21 cellular contexts compared by ENCODE assay signal in the genomic region with DNA sequence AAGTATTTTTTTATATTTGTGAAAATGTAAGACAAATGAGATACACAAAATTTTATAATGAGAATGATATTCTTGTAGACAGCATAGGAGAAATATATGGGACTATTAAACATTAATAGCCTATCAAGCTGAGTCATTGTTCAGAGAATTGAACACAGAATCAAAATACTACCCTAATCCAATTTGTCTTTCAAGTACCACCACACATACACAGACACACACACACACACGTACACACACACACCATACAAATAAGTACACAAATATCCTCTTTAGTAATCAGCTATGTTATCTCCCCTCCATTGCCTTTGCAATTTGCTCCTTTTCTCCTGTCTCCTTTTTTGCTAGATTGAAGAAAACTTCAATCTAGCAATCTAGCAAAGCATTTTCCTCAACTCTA.
A peak's percentile ranks its signal among the peaks of the same experiment; 100 is the strongest.
DNase-seq lines count a peak whose midpoint lies in the region; ATAC-seq, FAIRE-seq and TF ChIP-seq lines count a peak whose summit lies in the region.
"Had no signal": no experiment of that assay in that cellular context is flagged by ENCODE, and none has a peak within 500 bp of the region (broad histone marks: within the 10 kb centered on the region; RNA-seq: fewer than 3 reads in every experiment).

No MANE protein-coding gene starts in this region.

- H3K27ac ChIP-seq in HepG2 (ENCODE audit: extremely low read length, insufficient read depth, low read length) (no peak overlapping the region), right lobe of liver (no peak overlapping the region), osteoblast (ENCODE audit: low read depth, low read length) (no peak overlapping the region)
- H3K27ac ChIP-seq: 22Rv1; A549; BLaER1 treated with 17β-estradiol and CSF1 and Interleukin-3, amounts not matched to agents 10 nM and 100 nM; C4-2B had no signal

- POLR2A ChIA-PET in HepG2 (lab: Yijun Ruan, JAX), result no interaction called here

- H3K9ac ChIP-seq in HepG2 (ENCODE audit: insufficient read depth, low read depth, low read length), result no peak overlapping the region
- H3K9ac ChIP-seq: BLaER1 treated with 17β-estradiol and CSF1 and Interleukin-3, amounts not matched to agents 10 nM and 100 nM had no signal

- no peak overlapping the region for H3K4me3 ChIP-seq in HepG2 (replicated peaks in 1 of 3; ENCODE audit: insufficient read depth in 1 of 3, low read depth in 2 of 3, low read length in 3 of 3)
- no peak overlapping the region for H3K4me3 ChIP-seq in right lobe of liver
- H3K4me3 ChIP-seq in osteoblast (ENCODE audit: insufficient read depth, low read length), result no peak overlapping the region
- H3K4me3 ChIP-seq: A549; BLaER1 treated with 17β-estradiol and CSF1 and Interleukin-3, amounts not matched to agents 10 nM and 100 nM had no signal

- CTCF ChIA-PET in HepG2 (lab: Yijun Ruan, JAX; ENCODE audit: low intra/inter-chr PET ratio, low total read pairs), result no interaction called here

- WGBS in HepG2 (ENCODE audit: low lambda C conversion rate), result 4% methylated on average over 1 of the region's 1 CpG
- 13% methylated on average over 1 of the region's 1 CpG for WGBS in right lobe of liver (ENCODE audit: insufficient coverage, low coverage, low lambda C conversion rate, missing lambda C conversion rate)

- ATAC-seq in HepG2 (no peak), right lobe of liver (no peak)
- ATAC-seq: A549; CD8-positive, alpha-beta T cell had no signal

- BruUV-seq in HepG2 (replicated peaks; lab: Mats Ljungman, UMichigan), result no TSS peak

- TF ChIP-seq POLR2A in HepG2 (IDR thresholded peaks at IDR 0.05; ENCODE audit: insufficient read depth in 1 of 2, low read depth in 2 of 2, low read length in 2 of 2) (no peak), right lobe of liver (IDR thresholded peaks at IDR 0.05) (no peak)

- H4K20me1 ChIP-seq in HepG2 (ENCODE audit: insufficient read depth, low read length) (no peaks in the 10 kb centered on the region), osteoblast (ENCODE audit: insufficient read depth, low read length) (no peaks in the 10 kb centered on the region)
- H4K20me1 ChIP-seq: BLaER1 treated with 17β-estradiol and CSF1 and Interleukin-3, amounts not matched to agents 10 nM and 100 nM had no signal

- FAIRE-seq in HepG2 (lab: Jason Lieb, UNC), result no peak
- FAIRE-seq: A549, D721Med, G401.6, GM12892, GM18507 had no signal

- H3K79me2 ChIP-seq in HepG2 (ENCODE audit: insufficient read depth, low read length) (no peaks in the 10 kb centered on the region), osteoblast (ENCODE audit: insufficient read depth, low read length) (no peaks in the 10 kb centered on the region)

- H3K27me3 ChIP-seq in HepG2 (ENCODE audit: control insufficient read depth in 1 of 2, insufficient read depth in 2 of 2, low read length in 2 of 2) (no peaks in the 10 kb centered on the region), right lobe of liver (no peaks in the 10 kb centered on the region), osteoblast (ENCODE audit: insufficient read depth, low read length) (no peaks in the 10 kb centered on the region)
- H3K27me3 ChIP-seq: BLaER1 treated with 17β-estradiol and CSF1 and Interleukin-3, amounts not matched to agents 10 nM and 100 nM had no signal

- no peaks in the 10 kb centered on the region for H3K36me3 ChIP-seq in HepG2 (replicated peaks in 1 of 2; ENCODE audit: control insufficient read depth in 1 of 2, insufficient read depth in 2 of 2, low read length in 2 of 2)
- no peaks in the 10 kb centered on the region for H3K36me3 ChIP-seq in right lobe of liver
- no peaks in the 10 kb centered on the region for H3K36me3 ChIP-seq in osteoblast (ENCODE audit: insufficient read depth, low read length)
- H3K36me3 ChIP-seq: BLaER1 treated with 17β-estradiol and CSF1 and Interleukin-3, amounts not matched to agents 10 nM and 100 nM had no signal

- H2AFZ ChIP-seq in HepG2 (ENCODE audit: low read length), result no peak overlapping the region
- peak overlapping the region; percentile 6 for H2AFZ ChIP-seq in osteoblast (ENCODE audit: low read length)

- DNase-seq in NCI-H82 (lab: John Stamatoyannopoulos, UW), result peak; percentile 5
- no peak for DNase-seq in NCI-H82 treated with DMSO at 0.1 percent for 48 hours (lab: John Stamatoyannopoulos, UW; ENCODE audit: unreplicated experiment)
- DNase-seq in HepG2 (ENCODE audit: low spot score), result no peak
- no peak for DNase-seq in right lobe of liver
- DNase-seq in osteoblast (ENCODE audit: insufficient read length, low spot score, missing footprints), result no peak
- DNase-seq in stimulated activated naive CD4-positive, alpha-beta T cell (lab: John Stamatoyannopoulos, UW), result no peak
- DNase-seq: AML-193; Caco-2; Calu3; CD4-positive, alpha-beta T cell; CD8-positive, alpha-beta T cell; DMS79 treated with DMSO at 0.1 percent for 48 hours; GF-D8 had no signal

- TF ChIP-seq EP300 in HepG2 (IDR thresholded peaks at IDR 0.05; ENCODE audit: low read depth in 2 of 2, low read length in 2 of 2), result no peak
- no peak for TF ChIP-seq EP300 in HepG2 (CRISPR knock-in tag; IDR thresholded peaks at IDR 0.05; ENCODE audit: borderline replicate concordance)

- TF ChIP-seq RAD21 in HepG2 (CRISPR knock-in tag; IDR thresholded peaks at IDR 0.05), result no peak

- H3K9me3 ChIP-seq in HepG2 (ENCODE audit: low read length), result peaks cover 85% of the 10 kb centered on the region
- H3K9me3 ChIP-seq in right lobe of liver, result no peaks in the 10 kb centered on the region
- no peaks in the 10 kb centered on the region for H3K9me3 ChIP-seq in osteoblast (ENCODE audit: low read depth, low read length)
- H3K9me3 ChIP-seq: A549; BLaER1 treated with 17β-estradiol and CSF1 and Interleukin-3, amounts not matched to agents 10 nM and 100 nM; Caco-2 had no signal

- TF ChIP-seq CTCF in HepG2 (CRISPR knock-in tag; IDR thresholded peaks at IDR 0.05), result no peak
- no peak for TF ChIP-seq CTCF in right lobe of liver (IDR thresholded peaks at IDR 0.05)
- no peak for TF ChIP-seq CTCF in osteoblast (IDR thresholded peaks at IDR 0.05; ENCODE audit: extremely low read depth, low read depth, low read length)

- H3K4me2 ChIP-seq in HepG2 (ENCODE audit: low read depth, low read length) (no peak overlapping the region), osteoblast (ENCODE audit: insufficient read depth, low read length) (no peak overlapping the region)
- H3K4me2 ChIP-seq: A549; BLaER1 treated with 17β-estradiol and CSF1 and Interleukin-3, amounts not matched to agents 10 nM and 100 nM had no signal

- in situ Hi-C loops in HepG2 (cut with HindIII; ENCODE audit: extremely low pct_ligation_motif_present, low pct_unique_long_range_greater_than_20kb), result no loop called here

- intact Hi-C loops in HepG2 (cut with micrococcal nuclease; ENCODE audit: unreplicated experiment) (no loop called here), right lobe of liver (cut with DNase I) (no loop called here)

- H3K4me1 ChIP-seq in HepG2 (ENCODE audit: insufficient read depth, low read length) (no peaks in the 10 kb centered on the region), right lobe of liver (no peaks in the 10 kb centered on the region), osteoblast (ENCODE audit: insufficient read depth, low read length) (peaks cover 12% of the 10 kb centered on the region)
- H3K4me1 ChIP-seq: A549; BLaER1 treated with 17β-estradiol and CSF1 and Interleukin-3, amounts not matched to agents 10 nM and 100 nM; Caco-2 had no signal

TF ChIP-seq in HepG2, 621 proteins besides CTCF, POLR2A, EP300 and RAD21:
- TF ChIP-seq SOX6 (IDR thresholded peaks at IDR 0.05), result 0 out of 2 replicates have a peak, but pooled peaks have one; percentile 50
- no peak for TF ChIP-seq SOX6 (CRISPR knock-in tag; IDR thresholded peaks at IDR 0.05)
- TF ChIP-seq FOSL1 (CRISPR knock-in tag; IDR thresholded peaks at IDR 0.05; ENCODE audit: borderline replicate concordance), result no peak
- TF ChIP-seq ZNF350 (CRISPR knock-in tag; IDR thresholded peaks at IDR 0.05; ENCODE audit: borderline replicate concordance, low read depth), result no peak
- TF ChIP-seq FOXP1 (IDR thresholded peaks at IDR 0.05), result no peak
- TF ChIP-seq FOXP1 (CRISPR knock-in tag; IDR thresholded peaks at IDR 0.05), result no peak
- peak; percentile 84; the same call in 1 of the 2 replicates for TF ChIP-seq TRIM22 (IDR thresholded peaks at IDR 0.05)
- no peak for TF ChIP-seq MEF2D (CRISPR knock-in tag; IDR thresholded peaks at IDR 0.05)
- TF ChIP-seq ZMYM2 (CRISPR knock-in tag; IDR thresholded peaks at IDR 0.05), result no peak
- no peak for TF ChIP-seq ARHGAP35 (CRISPR knock-in tag; IDR thresholded peaks at IDR 0.05; ENCODE audit: borderline replicate concordance)
- no peak for TF ChIP-seq FIP1L1 (IDR thresholded peaks at IDR 0.05; ENCODE audit: borderline replicate concordance, insufficient read depth, low read depth, low read length)
TF ChIP-seq in HepG2: peak in this region for 2.
